Comparison of ENCODE assay signal across 14 cellular contexts in genomic region chr1:185568155-185569123, GRCh38.
DNase-seq lines count a peak whose midpoint lies in the region; ATAC-seq and TF ChIP-seq lines count a peak whose summit lies in the region.
"Had no signal": no experiment of that assay in that cellular context is flagged by ENCODE, and none has a peak within 500 bp of the region (broad histone marks: within the 10 kb centered on the region; RNA-seq: fewer than 3 reads in every experiment).

No MANE protein-coding gene starts in this region.

- peaks cover 22 to 31% (median 31%) of the 10 kb centered on the region in 3 donors for H3K4me1 Mint-ChIP-seq in IgD-negative memory B cell
- peaks cover 45% of the 10 kb centered on the region for H3K4me1 Mint-ChIP-seq in activated CD4-positive, alpha-beta memory T cell treated with anti-CD3 and anti-CD28 coated beads, Interleukin-2, amount 10 ng/mL, durations not matched to agents 7 days and 5 days
- peaks cover 46 to 81% (median 74%) of the 10 kb centered on the region in 7 donors for H3K4me1 Mint-ChIP-seq in naive thymus-derived CD4-positive, alpha-beta T cell

- intact Hi-C loops in naive thymus-derived CD4-positive, alpha-beta T cell (cut with micrococcal nuclease) = loop anchor here (1.0 to 10.0 kb wide), 4 partner anchors 8 to 1934 kb away; partner anchors contain the start of genes ARPC5 (in 1 of the 2), ODR4 (in 1 of the 2) and TPR (in 1 of the 2)

- H3K36me3 ChIP-seq in naive thymus-derived CD4-positive, alpha-beta T cell (ENCODE audit: control insufficient read depth in 2 of 3, insufficient read depth in 3 of 3, low read length in 3 of 3) = no peaks in the 10 kb centered on the region
- no peaks in the 10 kb centered on the region for H3K36me3 ChIP-seq in right atrium auricular region
- H3K36me3 ChIP-seq: colonic mucosa, neural progenitor cell had no signal

- H3K27ac ChIP-seq in naive thymus-derived CD4-positive, alpha-beta T cell (ENCODE audit: low read depth, low read length) = peak overlapping the region; percentile 89
- no peak overlapping the region for H3K27ac ChIP-seq in right atrium auricular region
- H3K27ac ChIP-seq: colonic mucosa, neural progenitor cell, PC-9 had no signal

- no peak overlapping the region for H3K4me3 ChIP-seq in naive thymus-derived CD4-positive, alpha-beta T cell (ENCODE audit: low read length)
- H3K4me3 ChIP-seq in right atrium auricular region = no peak overlapping the region
- H3K4me3 ChIP-seq: colonic mucosa, neural progenitor cell, PC-9 had no signal

- DNase-seq in EL (peak; percentile 10), right atrium auricular region (ENCODE audit: low spot score) (no peak), glomerular visceral epithelial cell (ENCODE audit: extremely low spot score) (no peak), AG20443 (ENCODE audit: low spot score) (no peak)
- no peak for DNase-seq in activated CD4-positive, alpha-beta memory T cell treated with anti-CD3 and anti-CD28 coated beads, Interleukin-2, amount 10 ng/mL, durations not matched to agents 7 days and 5 days
- DNase-seq in naive thymus-derived CD4-positive, alpha-beta T cell = peak in 5 of 9 donors; percentile 25 to 48 (median 26)
- DNase-seq: activated gamma-delta T cell; colonic mucosa; DMS153; NCI-H2081 treated with DMSO at 0.1 percent for 48 hours; PC-9; stimulated activated CD8-positive, alpha-beta memory T cell treated with anti-CD3 and anti-CD28 coated beads, Interleukin-4, amount 100 ng/mL, for 48 hours had no signal

- CTCF ChIA-PET in activated CD4-positive, alpha-beta memory T cell treated with anti-CD3 and anti-CD28 coated beads, Interleukin-2, amount 10 ng/mL, durations not matched to agents 7 days and 5 days (lab: Charles Lee) = interaction anchor here (0.6 to 1.8 kb wide), 4 partner anchors 8 to 330 kb away, joined by 3 to 7 read pairs (median 4); no protein-coding TSS in a partner anchor
- CTCF ChIA-PET in naive thymus-derived CD4-positive, alpha-beta T cell (lab: Charles Lee) = interaction anchor here (0.6 to 3.3 kb wide), 3 partner anchors 10 to 113 kb away, joined by 3 to 22 read pairs (median 4); no protein-coding TSS in a partner anchor

- peak overlapping the region in 1 of 4 donors; percentile 28 for H3K4me3 Mint-ChIP-seq in IgD-negative memory B cell
- no peak overlapping the region for H3K4me3 Mint-ChIP-seq in activated CD4-positive, alpha-beta memory T cell treated with anti-CD3 and anti-CD28 coated beads, Interleukin-2, amount 10 ng/mL, durations not matched to agents 7 days and 5 days
- peak overlapping the region; percentile 27 to 87 (median 56) for H3K4me3 Mint-ChIP-seq in naive thymus-derived CD4-positive, alpha-beta T cell
- H3K4me3 Mint-ChIP-seq: neural progenitor cell had no signal

- H3K4me1 ChIP-seq in naive thymus-derived CD4-positive, alpha-beta T cell (ENCODE audit: control insufficient read depth in 2 of 2, insufficient read depth in 2 of 2, low read length in 2 of 2) = peaks cover 37 to 48% of the 10 kb centered on the region in 2 donors
- peaks cover 0 to 6% of the 10 kb centered on the region in 2 donors for H3K4me1 ChIP-seq in right atrium auricular region
- H3K4me1 ChIP-seq: neural progenitor cell had no signal

- no peaks in the 10 kb centered on the region for H3K9me3 ChIP-seq in naive thymus-derived CD4-positive, alpha-beta T cell (ENCODE audit: control insufficient read depth in 2 of 3, low read length in 3 of 3)
- no peaks in the 10 kb centered on the region for H3K9me3 ChIP-seq in right atrium auricular region
- H3K9me3 ChIP-seq: colonic mucosa had no signal

- no peaks in the 10 kb centered on the region for H3K27me3 ChIP-seq in naive thymus-derived CD4-positive, alpha-beta T cell (ENCODE audit: control insufficient read depth in 2 of 2, insufficient read depth in 2 of 2, low read length in 2 of 2)
- H3K27me3 ChIP-seq in right atrium auricular region = no peaks in the 10 kb centered on the region
- H3K27me3 ChIP-seq: colonic mucosa, neural progenitor cell had no signal

- H3K9me3 Mint-ChIP-seq in IgD-negative memory B cell = no peaks in the 10 kb centered on the region
- peaks cover 6% of the 10 kb centered on the region for H3K9me3 Mint-ChIP-seq in activated CD4-positive, alpha-beta memory T cell treated with anti-CD3 and anti-CD28 coated beads, Interleukin-2, amount 10 ng/mL, durations not matched to agents 7 days and 5 days
- peaks cover 0 to 13% (median 2%) of the 10 kb centered on the region in 11 donors for H3K9me3 Mint-ChIP-seq in naive thymus-derived CD4-positive, alpha-beta T cell

- peak overlapping the region; percentile 69 to 98 (median 95) for H3K27ac Mint-ChIP-seq in IgD-negative memory B cell
- peak overlapping the region; percentile 34 for H3K27ac Mint-ChIP-seq in activated CD4-positive, alpha-beta memory T cell treated with anti-CD3 and anti-CD28 coated beads, Interleukin-2, amount 10 ng/mL, durations not matched to agents 7 days and 5 days
- peak overlapping the region; percentile 96 to 100 (median 98) for H3K27ac Mint-ChIP-seq in naive thymus-derived CD4-positive, alpha-beta T cell
- H3K27ac Mint-ChIP-seq: neural progenitor cell had no signal

- ATAC-seq in naive thymus-derived CD4-positive, alpha-beta T cell = peak; percentile 48

- TF ChIP-seq CTCF in right atrium auricular region (IDR thresholded peaks at IDR 0.05) = no peak

- H3K27me3 Mint-ChIP-seq in IgD-negative memory B cell = no peaks in the 10 kb centered on the region
- H3K27me3 Mint-ChIP-seq in activated CD4-positive, alpha-beta memory T cell treated with anti-CD3 and anti-CD28 coated beads, Interleukin-2, amount 10 ng/mL, durations not matched to agents 7 days and 5 days = no peaks in the 10 kb centered on the region
- H3K27me3 Mint-ChIP-seq in naive thymus-derived CD4-positive, alpha-beta T cell = no peaks in the 10 kb centered on the region

- POLR2A ChIA-PET in activated CD4-positive, alpha-beta memory T cell treated with anti-CD3 and anti-CD28 coated beads, Interleukin-2, amount 10 ng/mL, durations not matched to agents 7 days and 5 days (lab: Charles Lee) = interaction anchor here (0.8 to 3.8 kb wide), 6 partner anchors 27 to 411 kb away, joined by 3 to 36 read pairs (median 4); partner anchors contain the start of gene IVNS1ABP
- POLR2A ChIA-PET in naive thymus-derived CD4-positive, alpha-beta T cell (lab: Charles Lee) = interaction anchor here (1.5 to 3.6 kb wide), 7 partner anchors 8 to 251 kb away, joined by 4 to 28 read pairs (median 6); partner anchors contain the start of gene IVNS1ABP

- H3K36me3 Mint-ChIP-seq in IgD-negative memory B cell = peaks cover 4% of the 10 kb centered on the region
- H3K36me3 Mint-ChIP-seq in activated CD4-positive, alpha-beta memory T cell treated with anti-CD3 and anti-CD28 coated beads, Interleukin-2, amount 10 ng/mL, durations not matched to agents 7 days and 5 days (ENCODE audit: low read depth) = peaks cover 13% of the 10 kb centered on the region
- H3K36me3 Mint-ChIP-seq in naive thymus-derived CD4-positive, alpha-beta T cell = peaks cover 0 to 29% (median 3%) of the 10 kb centered on the region in 5 donors
- H3K36me3 Mint-ChIP-seq: neural progenitor cell had no signal

Comparison
In these comparisons a context has a peak if more than half of its experiments do, and no peak if none do; other contexts are left out.
1. DNase-seq: peak in EL (single experiment) and naive thymus-derived CD4-positive, alpha-beta T cell (5 of 9); none in activated CD4-positive, alpha-beta memory T cell treated with anti-CD3 and anti-CD28 coated beads, Interleukin-2, amount 10 ng/mL, durations not matched to agents 7 days and 5 days (single experiment), right atrium auricular region (single experiment), glomerular visceral epithelial cell (single experiment) and AG20443 (single experiment).
2. H3K27ac Mint-ChIP-seq: peak in every context shown above with its lines; median percentile 98 in naive thymus-derived CD4-positive, alpha-beta T cell; 95 in IgD-negative memory B cell; 34 in activated CD4-positive, alpha-beta memory T cell treated with anti-CD3 and anti-CD28 coated beads, Interleukin-2, amount 10 ng/mL, durations not matched to agents 7 days and 5 days.